Comparison of ENCODE assay signal across 9 cellular contexts in genomic region chr17:1882836-1883235, GRCh38. TPM values are rescaled to one million over a fixed set of nuclear protein-coding genes. Genes with fewer than 3 reads are reported as not detected.
DNase-seq lines count a peak whose midpoint lies in the region; ATAC-seq and TF ChIP-seq lines count a peak whose summit lies in the region.
"Had no signal": no experiment of that assay in that cellular context is flagged by ENCODE, and none has a peak within 500 bp of the region (broad histone marks: within the 10 kb centered on the region; RNA-seq: fewer than 3 reads in every experiment).

No MANE protein-coding gene starts in this region.

- H3K9me3 ChIP-seq in endodermal cell (ENCODE audit: control insufficient read depth, low read length) = peaks cover 18% of the 10 kb centered on the region

- in situ Hi-C loops in ACHN (cut with HindIII; ENCODE audit: low pct_ligation_motif_present, low pct_unique_long_range_greater_than_20kb, low sequenced_read_pairs) = loop anchor here (25.0 kb wide), 1 partner anchor 154 kb away; the partner anchor contains the start of genes DPH1, OVCA2 and RTN4RL1

- no peak overlapping the region for H3K27ac Mint-ChIP-seq in endodermal cell
- H3K27ac Mint-ChIP-seq in nephron progenitor cell = no peak overlapping the region
- H3K27ac Mint-ChIP-seq: stimulated activated naive CD8-positive, alpha-beta T cell treated with anti-CD3 and anti-CD28 coated beads, Interleukin-15, Interleukin-2, amounts not matched to agents 100 ng/mL and 50 ng/mL, for 24 hours had no signal

- H3K36me3 Mint-ChIP-seq in endodermal cell (ENCODE audit: low read depth) = peaks cover 84% of the 10 kb centered on the region
- H3K36me3 Mint-ChIP-seq in nephron progenitor cell (ENCODE audit: low read depth) = peaks cover 78% of the 10 kb centered on the region

- H3K27me3 ChIP-seq in endodermal cell (ENCODE audit: control insufficient read depth, insufficient read depth, low read length, poor library complexity, severe bottlenecking) = no peaks in the 10 kb centered on the region

- peaks cover 3% of the 10 kb centered on the region for H3K9me3 Mint-ChIP-seq in endodermal cell
- peaks cover 16% of the 10 kb centered on the region for H3K9me3 Mint-ChIP-seq in nephron progenitor cell
- H3K9me3 Mint-ChIP-seq: stimulated activated naive CD8-positive, alpha-beta T cell treated with anti-CD3 and anti-CD28 coated beads, Interleukin-15, Interleukin-2, amounts not matched to agents 100 ng/mL and 50 ng/mL, for 24 hours had no signal

- H3K4me3 Mint-ChIP-seq in endodermal cell (no peak overlapping the region), nephron progenitor cell (no peak overlapping the region)
- H3K4me3 Mint-ChIP-seq: stimulated activated naive CD8-positive, alpha-beta T cell treated with anti-CD3 and anti-CD28 coated beads, Interleukin-15, Interleukin-2, amounts not matched to agents 100 ng/mL and 50 ng/mL, for 24 hours had no signal

- peak; percentile 59 for TF ChIP-seq CTCF in GM12865 (IDR thresholded peaks at IDR 0.05; ENCODE audit: insufficient read depth, low read depth, low read length, missing control alignments)
- TF ChIP-seq CTCF in endodermal cell (conservative IDR thresholded peaks at IDR 0.05) = peak; percentile 79
- TF ChIP-seq CTCF in nephron progenitor cell (IDR thresholded peaks at IDR 0.05) = peak; percentile 48

- H3K36me3 ChIP-seq in endodermal cell (ENCODE audit: control insufficient read depth, insufficient read depth, low read length) = peaks cover 93% of the 10 kb centered on the region

- H3K4me3 ChIP-seq in GM12865 (ENCODE audit: low read depth, low read length) (no peak overlapping the region), endodermal cell (ENCODE audit: low read length) (no peak overlapping the region)

- no peak overlapping the region for H3K9ac ChIP-seq in endodermal cell (ENCODE audit: extremely low read depth, low read length, poor library complexity, severe bottlenecking)

- 82 to 85% methylated on average over 10 of the region's 10 CpGs for WGBS in endodermal cell (ENCODE audit: insufficient coverage in 1 of 2, insufficient read length in 1 of 2), 2 experiments

- H3K27me3 Mint-ChIP-seq in endodermal cell (ENCODE audit: insufficient read depth) (no peaks in the 10 kb centered on the region), nephron progenitor cell (ENCODE audit: low read depth, poor library complexity) (no peaks in the 10 kb centered on the region)
- H3K27me3 Mint-ChIP-seq: stimulated activated naive CD8-positive, alpha-beta T cell treated with anti-CD3 and anti-CD28 coated beads, Interleukin-15, Interleukin-2, amounts not matched to agents 100 ng/mL and 50 ng/mL, for 24 hours had no signal

- H3K4me1 Mint-ChIP-seq in endodermal cell (peaks cover 19% of the 10 kb centered on the region), nephron progenitor cell (peaks cover 11% of the 10 kb centered on the region)

- no peak overlapping the region for H3K27ac ChIP-seq in endodermal cell (ENCODE audit: low read depth, low read length)

- no peaks in the 10 kb centered on the region for H3K4me1 ChIP-seq in endodermal cell (ENCODE audit: control insufficient read depth, insufficient read depth, low read length)

- ATAC-seq in GM18519 (IDR thresholded peaks at IDR 0.05; ENCODE audit: low FRiP score, unreplicated experiment) (no peak), GM21526 (IDR thresholded peaks at IDR 0.05; ENCODE audit: low FRiP score, unreplicated experiment) (no peak)

- peak; percentile 55 for DNase-seq in ACHN
- DNase-seq in GM12865 (ENCODE audit: low read depth) = peak; percentile 55
- peak; percentile 11 for DNase-seq in RPMI8226
- peak; percentile 82 for DNase-seq in endodermal cell
- peak; percentile 25 for DNase-seq in nephron progenitor cell
- DNase-seq in NCI-H187 (lab: John Stamatoyannopoulos, UW) = no peak

RNA-seq across cellular contexts. Expression of gene RPA1, which starts 53.0 kb away (rescaled TPM):
- total RNA-seq in endodermal cell = 100 to 1,000 TPM; 190 to 249 TPM
- 89.8 TPM for polyA plus RNA-seq in endodermal cell (2013, experiment 1 of 2)
- 80.9 TPM for polyA plus RNA-seq in endodermal cell (2013, experiment 2 of 2)

RNA-seq across cellular contexts. Expression of gene SMYD4, which starts 53.1 kb away (rescaled TPM):
- 10 to 100 TPM; 31.6 to 36.8 TPM for total RNA-seq in endodermal cell
- polyA plus RNA-seq in endodermal cell (2013, experiment 1 of 2) = 15.1 TPM
- polyA plus RNA-seq in endodermal cell (2013, experiment 2 of 2) = 13.0 TPM

Comparison
In these comparisons a context has a peak if more than half of its experiments do, and no peak if none do; other contexts are left out.
1. DNase-seq: peak in ACHN (single experiment), GM12865 (single experiment), RPMI8226 (single experiment), endodermal cell (single experiment) and nephron progenitor cell (single experiment); none in NCI-H187 (0 of 2).
2. Peak in every context shown above with its lines, with median percentiles within 50 percentile points of each other: CTCF ChIP-seq.